Comparison of ENCODE assay signal across 24 cellular contexts in genomic region chr1:46205141-46205540, GRCh38. TPM values are rescaled to one million over a fixed set of nuclear protein-coding genes. Genes with fewer than 3 reads are reported as not detected.
DNase-seq lines count a peak whose midpoint lies in the region; ATAC-seq and TF ChIP-seq lines count a peak whose summit lies in the region.
"Had no signal": no experiment of that assay in that cellular context is flagged by ENCODE, and none has a peak within 500 bp of the region (broad histone marks: within the 10 kb centered on the region; RNA-seq: fewer than 3 reads in every experiment).

No MANE protein-coding gene starts in this region.

- no peak overlapping the region for H2AFZ ChIP-seq in trophoblast cell (ENCODE audit: insufficient read depth, low read length, poor library complexity)

- peak overlapping the region; percentile 90 for H3K4me3 ChIP-seq in left ventricle myocardium inferior
- H3K4me3 ChIP-seq in trophoblast cell (ENCODE audit: low read depth, low read length) = no peak overlapping the region
- H3K4me3 ChIP-seq in vagina = no peak overlapping the region

- no peak for TF ChIP-seq POLR2A in vagina (IDR thresholded peaks at IDR 0.05)

- H3K4me2 ChIP-seq in trophoblast cell (ENCODE audit: low read length) = no peak overlapping the region

- ATAC-seq in Right ventricle myocardium superior (ENCODE audit: poor library complexity) (no peak), HG02840 (IDR thresholded peaks at IDR 0.05; ENCODE audit: low FRiP score, unreplicated experiment) (no peak)
- ATAC-seq: activated CD4-positive, CD25-positive, alpha-beta regulatory T cell treated with anti-CD3 and anti-CD28 coated beads, Interleukin-2, amount 50 U/mL, for 24 hours; activated CD8-positive, alpha-beta T cell treated with anti-CD3 and anti-CD28 coated beads for 36 hours; naive thymus-derived CD4-positive, alpha-beta T cell had no signal

- H4K8ac ChIP-seq in trophoblast cell (ENCODE audit: low read depth, low read length) = peak overlapping the region; percentile 20

- H2AK5ac ChIP-seq in trophoblast cell (ENCODE audit: low read length) = no peak overlapping the region

- H4K91ac ChIP-seq in trophoblast cell (ENCODE audit: low read depth, low read length) = no peak overlapping the region

- TF ChIP-seq CTCF in left ventricle myocardium inferior (IDR thresholded peaks at IDR 0.05; ENCODE audit: borderline replicate concordance) = no peak
- TF ChIP-seq CTCF in vagina (IDR thresholded peaks at IDR 0.05) = no peak

- no peaks in the 10 kb centered on the region for H3K27me3 ChIP-seq in left ventricle myocardium inferior (ENCODE audit: low read depth)
- no peaks in the 10 kb centered on the region for H3K27me3 ChIP-seq in trophoblast cell (ENCODE audit: insufficient read depth, low read length)
- no peaks in the 10 kb centered on the region for H3K27me3 ChIP-seq in vagina
- H3K27me3 ChIP-seq: adrenal gland, ovary had no signal

- intact Hi-C loops in left ventricle myocardium inferior (cut with micrococcal nuclease) (no loop called here), Right ventricle myocardium superior (cut with DNase I) (no loop called here), vagina (cut with DNase I) (no loop called here)

- peak overlapping the region; percentile 91 for H3K27ac ChIP-seq in left ventricle myocardium inferior (replicated peaks)
- peak overlapping the region; percentile 9 for H3K27ac ChIP-seq in epithelial cell of prostate
- H3K27ac ChIP-seq in trophoblast cell (ENCODE audit: low read depth, low read length) = no peak overlapping the region
- peak overlapping the region; percentile 94 for H3K27ac ChIP-seq in vagina
- H3K27ac ChIP-seq: BLaER1 had no signal

- no peak overlapping the region for H2BK12ac ChIP-seq in trophoblast cell (ENCODE audit: low read length)

- H3K9ac ChIP-seq in trophoblast cell (ENCODE audit: low read length) = no peak overlapping the region
- H3K9ac ChIP-seq: BLaER1 had no signal

- peaks cover 51% of the 10 kb centered on the region for H3K4me1 ChIP-seq in left ventricle myocardium inferior
- peaks cover 4 to 6% of the 10 kb centered on the region in 2 experiments for H3K4me1 ChIP-seq in trophoblast cell (ENCODE audit: control insufficient read depth in 1 of 2, insufficient read depth in 2 of 2, low read length in 2 of 2)
- peaks cover 39% of the 10 kb centered on the region for H3K4me1 ChIP-seq in vagina

- no peaks in the 10 kb centered on the region for H3K9me3 ChIP-seq in left ventricle myocardium inferior (replicated peaks)
- no peaks in the 10 kb centered on the region for H3K9me3 ChIP-seq in trophoblast cell (ENCODE audit: insufficient read depth, low read depth, low read length)
- no peaks in the 10 kb centered on the region for H3K9me3 ChIP-seq in vagina
- H3K9me3 ChIP-seq: adrenal gland, BLaER1, ovary had no signal

- no peak overlapping the region for H4K12ac ChIP-seq in trophoblast cell (ENCODE audit: low read depth, low read length)

- H2BK120ac ChIP-seq in trophoblast cell (ENCODE audit: insufficient read depth, low read length, poor library complexity) = no peak overlapping the region

- DNase-seq in left ventricle myocardium inferior (no peak), Right ventricle myocardium superior (no peak), epithelial cell of prostate (ENCODE audit: low read depth, low spot score) (no peak), trophoblast cell (no peak), vagina (ENCODE audit: extremely low spot score in 2 of 2) (no peak)
- DNase-seq in activated naive CD4-positive, alpha-beta T cell (lab: John Stamatoyannopoulos, UW) = no peak
- no peak for DNase-seq in activated T-cell treated with anti-CD3 and anti-CD28 coated beads, Interleukin-2, amount 50 U/mL, for 1 hour
- DNase-seq: activated CD8-positive, alpha-beta T cell treated with anti-CD3 and anti-CD28 coated beads for 36 hours; COR-L47; erythroblast; mesendoderm; naive thymus-derived CD4-positive, alpha-beta T cell; NCI-H146; NCI-H524 treated with DMSO at 0.1 percent for 48 hours; ovary; RPMI8226 had no signal

- no peaks in the 10 kb centered on the region for H3K36me3 ChIP-seq in left ventricle myocardium inferior
- H3K36me3 ChIP-seq in trophoblast cell (ENCODE audit: control insufficient read depth in 1 of 2, insufficient read depth in 2 of 2, low read length in 2 of 2) = no peaks in the 10 kb centered on the region
- H3K36me3 ChIP-seq in vagina = no peaks in the 10 kb centered on the region
- H3K36me3 ChIP-seq: adrenal gland, BLaER1, ovary had no signal

- H3K4ac ChIP-seq in trophoblast cell (ENCODE audit: low read depth, low read length) = no peak overlapping the region

- no peak overlapping the region for H2BK5ac ChIP-seq in trophoblast cell (ENCODE audit: low read depth, low read length, poor library complexity)

- peaks cover 4% of the 10 kb centered on the region for H3K79me1 ChIP-seq in trophoblast cell (ENCODE audit: low read length)

- H3K79me2 ChIP-seq in trophoblast cell (ENCODE audit: control insufficient read depth, insufficient read depth, low read length, poor library complexity) = peaks cover 3% of the 10 kb centered on the region

- H3K14ac ChIP-seq in trophoblast cell (ENCODE audit: low read length) = no peak overlapping the region

- no peak overlapping the region for H3K18ac ChIP-seq in trophoblast cell (ENCODE audit: low read length)

- WGBS in trophoblast cell (ENCODE audit: extremely low coverage, insufficient coverage, insufficient read length) = no CpG with 5 or more reads among the region's 3 CpGs

- no peak overlapping the region for H3K23ac ChIP-seq in trophoblast cell (ENCODE audit: low read length)

RNA-seq across cellular contexts. Expression of gene LURAP1, which starts 2.0 kb away (rescaled TPM):
- total RNA-seq in left ventricle myocardium inferior (11.6 TPM), Right ventricle myocardium superior (4.8 TPM), vagina (14.0 TPM)
- 1.6 and 1.7 TPM in 2 replicates for polyA plus RNA-seq in trophoblast cell (2013)
- polyA plus RNA-seq: naive thymus-derived CD4-positive, alpha-beta T cell had no signal

RNA-seq across cellular contexts. Expression of gene POMGNT1, which starts 6.9 kb away (rescaled TPM):
- total RNA-seq in left ventricle myocardium inferior (142 TPM), Right ventricle myocardium superior (110 TPM), vagina (28.5 TPM)
- 52.7 and 55.9 TPM in 2 replicates for polyA plus RNA-seq in trophoblast cell (2013)

RNA-seq across cellular contexts. Expression of gene P3R3URF, which starts 28.9 kb away (rescaled TPM):
- total RNA-seq in left ventricle myocardium inferior (not detected), Right ventricle myocardium superior (not detected), vagina (not detected)
- polyA plus RNA-seq in trophoblast cell (2013) = not detected in 2 replicates
- total RNA-seq: activated CD8-positive, alpha-beta T cell treated with anti-CD3 and anti-CD28 coated beads for 36 hours; adrenal gland; cardiac septum; frontal cortex; naive thymus-derived CD4-positive, alpha-beta T cell; ovary; sciatic nerve had no signal
- polyA plus RNA-seq: adrenal gland; naive thymus-derived CD4-positive, alpha-beta T cell; ovary; thymus had no signal

RNA-seq across cellular contexts. Expression of gene TSPAN1, which starts 30.3 kb away (rescaled TPM):
- 1.4 TPM for total RNA-seq in left ventricle myocardium inferior
- total RNA-seq in Right ventricle myocardium superior = 0.75 TPM
- 0.81 and 1.1 TPM in 2 replicates for polyA plus RNA-seq in trophoblast cell (2013)
- total RNA-seq in vagina = 3.9 TPM
- total RNA-seq: activated CD8-positive, alpha-beta T cell treated with anti-CD3 and anti-CD28 coated beads for 36 hours; naive thymus-derived CD4-positive, alpha-beta T cell had no signal
- polyA plus RNA-seq: naive thymus-derived CD4-positive, alpha-beta T cell had no signal

RNA-seq across cellular contexts. Expression of gene RAD54L, which starts 42.4 kb away (rescaled TPM):
- total RNA-seq in left ventricle myocardium inferior = 0.71 TPM
- 0.48 TPM for total RNA-seq in Right ventricle myocardium superior
- polyA plus RNA-seq in trophoblast cell (2013) = 9.1 and 9.9 TPM in 2 replicates
- total RNA-seq in vagina = 8.1 TPM
